Comparison of ENCODE assay signal across 39 cellular contexts in the genomic region with DNA sequence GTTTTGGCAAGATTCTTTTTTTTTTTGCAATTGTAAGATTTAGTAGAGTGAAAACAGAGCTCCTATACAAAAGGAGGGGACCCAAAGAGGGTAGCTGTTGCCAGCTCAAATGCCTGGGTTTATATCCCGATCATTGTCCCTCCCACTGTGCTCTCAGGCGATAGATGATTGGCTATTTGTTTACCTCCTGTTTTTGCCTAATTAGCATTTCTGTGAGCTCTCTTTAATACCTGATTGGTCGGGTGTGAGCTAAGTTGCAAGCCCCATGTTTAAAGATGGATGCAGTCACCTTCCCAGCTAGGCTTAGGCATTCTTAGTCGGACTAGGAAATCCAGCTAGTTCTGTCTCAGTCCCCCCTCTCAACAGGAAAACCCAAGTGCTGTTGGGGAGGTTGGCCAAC. TPM values are rescaled to one million over a fixed set of nuclear protein-coding genes. Genes with fewer than 3 reads are reported as not detected.
"Had no signal": no experiment of that assay in that cellular context is flagged by ENCODE, and none has a peak within 500 bp of the region (broad histone marks: within the 10 kb centered on the region; RNA-seq: fewer than 3 reads in every experiment).

No MANE protein-coding gene starts in this region.

- H3K4me1 Mint-ChIP-seq: activated CD4-positive, alpha-beta T cell treated with anti-CD3 and anti-CD28 coated beads, Interleukin-2, amount 10 ng/mL, durations not matched to agents 24 days and 14 days; activated naive CD4-positive, alpha-beta T cell treated with anti-CD3 and anti-CD28 coated beads, Interleukin-2, amount 50 U/mL, for 24 hours; activated naive CD8-positive, alpha-beta T cell treated with anti-CD3 and anti-CD28 coated beads, Interleukin-2, amount 50 U/mL, for 24 hours; immature natural killer cell had no signal

- H3K4me3 Mint-ChIP-seq: activated CD4-positive, alpha-beta memory T cell treated with anti-CD3 and anti-CD28 coated beads for 36 hours; activated CD4-positive, alpha-beta T cell treated with anti-CD3 and anti-CD28 coated beads, Interleukin-2, amount 10 ng/mL, durations not matched to agents 24 days and 14 days; activated naive CD4-positive, alpha-beta T cell treated with anti-CD3 and anti-CD28 coated beads, Interleukin-2, amount 50 U/mL, for 24 hours; activated naive CD8-positive, alpha-beta T cell treated with anti-CD3 and anti-CD28 coated beads, Interleukin-2, amount 50 U/mL, for 24 hours; effector memory CD8-positive, alpha-beta T cell; immature natural killer cell; naive B cell; T-helper 17 cell had no signal

- H3K27ac ChIP-seq: heart left ventricle, pancreas, prostate gland, testis, vagina had no signal

- DNase-seq: activated CD4-positive, alpha-beta memory T cell treated with anti-CD3 and anti-CD28 coated beads for 36 hours; activated CD4-positive, alpha-beta T cell treated with anti-CD3 and anti-CD28 coated beads, Interleukin-2, amount 10 ng/mL, durations not matched to agents 24 days and 14 days; activated CD4-positive, CD25-positive, alpha-beta regulatory T cell treated with anti-CD3 and anti-CD28 coated beads, Interleukin-2, amount 50 U/mL, for 72 hours; activated CD8-positive, alpha-beta memory T cell treated with anti-CD3 and anti-CD28 coated beads, Interleukin-2, amount 50 U/mL, for 4 hours; activated gamma-delta T cell treated with Interleukin-2 at 50 U/mL for 16 hours; activated naive CD8-positive, alpha-beta T cell treated with anti-CD3 and anti-CD28 coated beads, Interleukin-2, amount 50 U/mL, for 24 hours; activated T-cell treated with anti-CD3 and anti-CD28 coated beads, Interleukin-2, amount 50 U/mL, for 1 hour; amygdala; caudate nucleus; cortex of kidney; effector memory CD8-positive, alpha-beta T cell; hypothalamus; immature natural killer cell; kidney; left colon; mammary epithelial cell; naive B cell; nucleus accumbens; retina; stimulated activated CD4-positive, alpha-beta T cell treated with anti-CD3 and anti-CD28 coated beads, Interleukin-15, amount 100 ng/mL, for 24 hours; stimulated activated CD4-positive, alpha-beta T cell treated with anti-CD3 and anti-CD28 coated beads, Interleukin-2, amount 100 ng/mL, for 24 hours; stimulated activated naive CD4-positive, alpha-beta T cell treated with Interleukin-2 at 50 U/mL for 16 hours; T-helper 17 cell; T1000; testis; trophoblast cell had no signal

- FAIRE-seq: endothelial cell of umbilical vein, kidney, pancreas had no signal

- H3K4me2 ChIP-seq: smooth muscle cell had no signal

- H3K9me3 Mint-ChIP-seq: activated CD4-positive, alpha-beta memory T cell treated with anti-CD3 and anti-CD28 coated beads for 36 hours; activated CD4-positive, alpha-beta T cell treated with anti-CD3 and anti-CD28 coated beads, Interleukin-2, amount 10 ng/mL, durations not matched to agents 24 days and 14 days; activated naive CD4-positive, alpha-beta T cell treated with anti-CD3 and anti-CD28 coated beads, Interleukin-2, amount 50 U/mL, for 24 hours; activated naive CD8-positive, alpha-beta T cell treated with anti-CD3 and anti-CD28 coated beads, Interleukin-2, amount 50 U/mL, for 24 hours; effector memory CD8-positive, alpha-beta T cell; immature natural killer cell; naive B cell had no signal

- H3K36me3 ChIP-seq: heart left ventricle, pancreas, prostate gland, vagina had no signal

- H3K36me3 Mint-ChIP-seq: activated CD4-positive, alpha-beta memory T cell treated with anti-CD3 and anti-CD28 coated beads for 36 hours; activated naive CD4-positive, alpha-beta T cell treated with anti-CD3 and anti-CD28 coated beads, Interleukin-2, amount 50 U/mL, for 24 hours; immature natural killer cell; naive B cell had no signal

- H3K27ac Mint-ChIP-seq: activated CD4-positive, alpha-beta memory T cell treated with anti-CD3 and anti-CD28 coated beads for 36 hours; activated CD4-positive, alpha-beta T cell treated with anti-CD3 and anti-CD28 coated beads, Interleukin-2, amount 10 ng/mL, durations not matched to agents 24 days and 14 days; activated naive CD4-positive, alpha-beta T cell treated with anti-CD3 and anti-CD28 coated beads, Interleukin-2, amount 50 U/mL, for 24 hours; activated naive CD8-positive, alpha-beta T cell treated with anti-CD3 and anti-CD28 coated beads, Interleukin-2, amount 50 U/mL, for 24 hours; effector memory CD8-positive, alpha-beta T cell; immature natural killer cell; T-helper 17 cell had no signal

- ATAC-seq: activated naive CD8-positive, alpha-beta T cell treated with anti-CD3 and anti-CD28 coated beads, Interleukin-2, amount 50 U/mL, for 24 hours; effector memory CD8-positive, alpha-beta T cell; heart left ventricle; left colon; pancreas; T-helper 17 cell had no signal

- H3K4me1 ChIP-seq: prostate gland had no signal

- H3K4me3 ChIP-seq: heart left ventricle, pancreas, prostate gland, smooth muscle cell, testis, vagina had no signal

- H3K9me3 ChIP-seq: heart left ventricle, pancreas, prostate gland, testis, vagina had no signal

- H3K27me3 ChIP-seq: pancreas, testis, vagina had no signal

RNA-seq across cellular contexts. Expression of a gene that starts 1.9 kb away (rescaled TPM):
- total RNA-seq: activated CD4-positive, alpha-beta memory T cell treated with anti-CD3 and anti-CD28 coated beads for 36 hours; activated CD4-positive, alpha-beta T cell treated with anti-CD3 and anti-CD28 coated beads, Interleukin-2, amount 10 ng/mL, durations not matched to agents 24 days and 14 days; activated CD8-positive, alpha-beta memory T cell treated with anti-CD3 and anti-CD28 coated beads for 36 hours; chondrocyte; endothelial cell of umbilical vein; fibroblast of villous mesenchyme; mammary epithelial cell; smooth muscle cell; T-helper 17 cell had no signal
- polyA plus RNA-seq: endothelial cell of umbilical vein, immature natural killer cell, mammary epithelial cell, neural cell, smooth muscle cell had no signal

RNA-seq across cellular contexts. Expression of a gene that starts 12.4 kb away (rescaled TPM):
- total RNA-seq: activated CD4-positive, alpha-beta memory T cell treated with anti-CD3 and anti-CD28 coated beads for 36 hours; activated CD4-positive, alpha-beta T cell treated with anti-CD3 and anti-CD28 coated beads, Interleukin-2, amount 10 ng/mL, durations not matched to agents 24 days and 14 days; activated CD8-positive, alpha-beta memory T cell treated with anti-CD3 and anti-CD28 coated beads for 36 hours; chondrocyte; endothelial cell of umbilical vein; fibroblast of lung; fibroblast of villous mesenchyme; heart left ventricle; kidney; left colon; mammary epithelial cell; pancreas; smooth muscle cell; T-helper 17 cell; vagina had no signal
- polyA plus RNA-seq: endothelial cell of umbilical vein, esophagus, fibroblast of lung, immature natural killer cell, mammary epithelial cell, neural cell, pancreas, smooth muscle cell had no signal

RNA-seq across cellular contexts. Expression of a gene that starts 39.0 kb away (rescaled TPM):
- polyA plus RNA-seq: immature natural killer cell had no signal
